Comparison of ENCODE assay signal across 23 cellular contexts in the genomic region with DNA sequence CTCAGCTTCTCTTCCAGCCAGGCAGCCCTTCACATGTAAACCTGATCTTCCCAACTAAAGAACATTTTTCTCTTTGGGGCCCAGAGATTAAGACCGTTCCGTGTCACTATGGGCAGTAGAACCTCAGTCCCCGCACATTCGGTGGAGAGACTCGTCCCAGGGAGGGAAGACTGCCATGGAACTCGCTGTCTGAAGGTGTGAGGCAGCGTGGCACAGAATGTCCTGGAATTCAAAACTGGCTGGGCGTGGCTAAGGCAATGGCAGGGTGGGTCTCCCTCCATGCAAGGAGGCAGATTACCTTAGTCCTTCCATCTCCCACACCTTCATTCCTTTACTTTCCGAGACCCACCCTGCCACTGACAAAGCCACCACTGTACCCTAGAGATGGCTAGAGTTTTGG. TPM values are rescaled to one million over a fixed set of nuclear protein-coding genes. Genes with fewer than 3 reads are reported as not detected.
DNase-seq lines count a peak whose midpoint lies in the region; ATAC-seq and TF ChIP-seq lines count a peak whose summit lies in the region.
"Had no signal": no experiment of that assay in that cellular context is flagged by ENCODE, and none has a peak within 500 bp of the region (broad histone marks: within the 10 kb centered on the region; RNA-seq: fewer than 3 reads in every experiment).

No MANE protein-coding gene starts in this region.

- BruUV-seq in PC-3 (replicated peaks; lab: Mats Ljungman, UMichigan): no TSS peak

- H3K9me3 Mint-ChIP-seq in WTC11: no peaks in the 10 kb centered on the region
- H3K9me3 Mint-ChIP-seq: CD8-positive, alpha-beta T cell had no signal

- peak overlapping the region; percentile 21 for H3K27ac Mint-ChIP-seq in WTC11
- H3K27ac Mint-ChIP-seq: CD8-positive, alpha-beta T cell had no signal

- H3K4me1 Mint-ChIP-seq in WTC11: no peaks in the 10 kb centered on the region

- peaks cover 20% of the 10 kb centered on the region; the same call in 1 of the 2 replicates for H3K36me3 Mint-ChIP-seq in WTC11
- H3K36me3 Mint-ChIP-seq: CD8-positive, alpha-beta T cell had no signal

- TF ChIP-seq POLR2A in esophagus squamous epithelium (IDR thresholded peaks at IDR 0.05): no peak

- CTCF ChIA-PET in PC-3 (lab: Charles Lee): no interaction called here
- CTCF ChIA-PET in WTC11 (lab: Charles Lee): interaction anchor here (0.5 to 1.2 kb wide), 6 partner anchors 20 to 58 kb away, joined by 3 to 5 read pairs (median 4); no protein-coding TSS in a partner anchor

- H3F3A ChIP-seq in PC-3 (ENCODE audit: low read length, unreplicated experiment): no peaks in the 10 kb centered on the region
- H3F3A ChIP-seq in smooth muscle cell (ENCODE audit: low read depth): peaks cover 13% of the 10 kb centered on the region

- H3K27ac ChIP-seq in PC-3 (ENCODE audit: low read length) (no peak overlapping the region; the same call in 1 of the 2 replicates), esophagus squamous epithelium (peak overlapping the region; percentile 72 to 85 (median 80)), smooth muscle cell (ENCODE audit: low read depth) (peak overlapping the region; percentile 79)
- H3K27ac ChIP-seq: SJCRH30 had no signal

- H3K4me1 ChIP-seq in PC-3 (ENCODE audit: insufficient read depth, low read length) (peaks cover 43% of the 10 kb centered on the region), esophagus squamous epithelium (peaks cover 4 to 58% (median 23%) of the 10 kb centered on the region in 3 donors), smooth muscle cell (ENCODE audit: low read depth) (peaks cover 8% of the 10 kb centered on the region)
- H3K4me1 ChIP-seq: SJCRH30 had no signal

- H3K9ac ChIP-seq in PC-3 (ENCODE audit: low read length): no peak overlapping the region
- H3K9ac ChIP-seq in smooth muscle cell (ENCODE audit: low read depth): peak overlapping the region; percentile 22

- H3K27me3 ChIP-seq in PC-3 (ENCODE audit: low read length): no peaks in the 10 kb centered on the region
- H3K27me3 ChIP-seq in esophagus squamous epithelium: no peaks in the 10 kb centered on the region
- no peaks in the 10 kb centered on the region for H3K27me3 ChIP-seq in smooth muscle cell (ENCODE audit: low read depth)
- H3K27me3 ChIP-seq: SJCRH30 had no signal

- H3K36me3 ChIP-seq in PC-3 (ENCODE audit: low read depth, low read length) (no peaks in the 10 kb centered on the region), esophagus squamous epithelium (no peaks in the 10 kb centered on the region), smooth muscle cell (ENCODE audit: low read depth) (no peaks in the 10 kb centered on the region)
- H3K36me3 ChIP-seq: SJCRH30 had no signal

- H3K4me3 Mint-ChIP-seq in WTC11: no peak overlapping the region
- H3K4me3 Mint-ChIP-seq: CD8-positive, alpha-beta T cell had no signal

- H3K79me2 ChIP-seq in PC-3 (ENCODE audit: low read length): no peaks in the 10 kb centered on the region
- no peaks in the 10 kb centered on the region for H3K79me2 ChIP-seq in smooth muscle cell (ENCODE audit: low read depth)

- no peaks in the 10 kb centered on the region for H4K20me1 ChIP-seq in PC-3 (ENCODE audit: low read length)
- H4K20me1 ChIP-seq in smooth muscle cell (ENCODE audit: low read depth): no peaks in the 10 kb centered on the region

- TF ChIP-seq CTCF in PC-3 (conservative IDR thresholded peaks at IDR 0.05; ENCODE audit: low read depth, low read length) (no peak), WTC11 (IDR thresholded peaks at IDR 0.05) (no peak), esophagus squamous epithelium (IDR thresholded peaks at IDR 0.05) (no peak), smooth muscle cell (IDR thresholded peaks at IDR 0.05; ENCODE audit: borderline replicate concordance, insufficient read depth, poor library complexity, severe bottlenecking) (no peak)

- H3K4me2 ChIP-seq in PC-3 (ENCODE audit: low read length) (peak overlapping the region; percentile 52; the same call in 1 of the 2 replicates), smooth muscle cell (no peak overlapping the region)

- intact Hi-C loops in PC-3 (cut with micrococcal nuclease): loop anchor here (1.0 kb wide), 1 partner anchor 58 kb away; a partner anchor contains a TSS
- intact Hi-C loops in esophagus squamous epithelium (cut with DNase I): no loop called here

- 62 to 77% methylated on average over 8 to 9 of the region's 9 CpGs for WGBS in esophagus squamous epithelium, 2 donors
- 94% methylated on average over 9 of the region's 9 CpGs for WGBS in smooth muscle cell (ENCODE audit: low lambda C conversion rate)

- ATAC-seq in PC-3 (no peak), WTC11 (no peak), HG03045 (IDR thresholded peaks at IDR 0.05; ENCODE audit: unreplicated experiment) (no peak)
- ATAC-seq: CD8-positive, alpha-beta T cell; Right ventricle myocardium inferior; SK-N-SH treated with all-trans-retinoic acid at 6 μM for 48 hours had no signal

- no peak overlapping the region for H2AFZ ChIP-seq in PC-3 (ENCODE audit: low read length)
- no peak overlapping the region for H2AFZ ChIP-seq in smooth muscle cell (ENCODE audit: low read depth)

- DNase-seq in PC-3 (no peak), WTC11 (ENCODE audit: low spot score) (no peak), esophagus squamous epithelium (lab: John Stamatoyannopoulos, UW) (no peak), smooth muscle cell (lab: John Stamatoyannopoulos, UW; ENCODE audit: unreplicated experiment) (no peak), NCI-H2171 treated with DMSO at 0.1 percent for 48 hours (lab: John Stamatoyannopoulos, UW) (no peak), CD1c-positive myeloid dendritic cell (ENCODE audit: extremely low spot score) (no peak), T1000 (lab: John Stamatoyannopoulos, UW) (no peak)
- DNase-seq: C1 segment of cervical spinal cord; Calu3; CD8-positive, alpha-beta T cell; DMS153; Karpas-422; NCI-H1092 treated with DMSO at 0.1 percent for 48 hours; NCI-H1436; NCI-H187 treated with DMSO at 0.1 percent for 48 hours; NCI-H2107; NCI-H446 treated with DMSO at 0.1 percent for 48 hours; NCI-H526; NCI-H82; SJCRH30 had no signal

- H3K27me3 Mint-ChIP-seq in WTC11 (ENCODE audit: low read depth): no peaks in the 10 kb centered on the region

- POLR2A ChIA-PET in PC-3 (lab: Charles Lee; ENCODE audit: unreplicated experiment) (no interaction called here), WTC11 (lab: Charles Lee) (no interaction called here)

- H3K4me3 ChIP-seq in PC-3 (ENCODE audit: low read length) (no peak overlapping the region), esophagus squamous epithelium (no peak overlapping the region), smooth muscle cell (no peak overlapping the region)
- H3K4me3 ChIP-seq: SJCRH30 had no signal

- no peaks in the 10 kb centered on the region for H3K9me2 ChIP-seq in PC-3 (replicated peaks; ENCODE audit: low read length)

- H3K9me3 ChIP-seq in PC-3 (ENCODE audit: low read length): no peaks in the 10 kb centered on the region
- no peaks in the 10 kb centered on the region for H3K9me3 ChIP-seq in esophagus squamous epithelium
- no peaks in the 10 kb centered on the region for H3K9me3 ChIP-seq in smooth muscle cell (replicated peaks; ENCODE audit: low read depth)
- H3K9me3 ChIP-seq: SJCRH30 had no signal

TF ChIP-seq in WTC11, 78 proteins besides CTCF, POLR2A, EP300 and RAD21 (continues in another document):
- no peak for TF ChIP-seq NFATC4 (CRISPR knock-in tag; IDR thresholded peaks at IDR 0.05)
- TF ChIP-seq, protein P1, sequence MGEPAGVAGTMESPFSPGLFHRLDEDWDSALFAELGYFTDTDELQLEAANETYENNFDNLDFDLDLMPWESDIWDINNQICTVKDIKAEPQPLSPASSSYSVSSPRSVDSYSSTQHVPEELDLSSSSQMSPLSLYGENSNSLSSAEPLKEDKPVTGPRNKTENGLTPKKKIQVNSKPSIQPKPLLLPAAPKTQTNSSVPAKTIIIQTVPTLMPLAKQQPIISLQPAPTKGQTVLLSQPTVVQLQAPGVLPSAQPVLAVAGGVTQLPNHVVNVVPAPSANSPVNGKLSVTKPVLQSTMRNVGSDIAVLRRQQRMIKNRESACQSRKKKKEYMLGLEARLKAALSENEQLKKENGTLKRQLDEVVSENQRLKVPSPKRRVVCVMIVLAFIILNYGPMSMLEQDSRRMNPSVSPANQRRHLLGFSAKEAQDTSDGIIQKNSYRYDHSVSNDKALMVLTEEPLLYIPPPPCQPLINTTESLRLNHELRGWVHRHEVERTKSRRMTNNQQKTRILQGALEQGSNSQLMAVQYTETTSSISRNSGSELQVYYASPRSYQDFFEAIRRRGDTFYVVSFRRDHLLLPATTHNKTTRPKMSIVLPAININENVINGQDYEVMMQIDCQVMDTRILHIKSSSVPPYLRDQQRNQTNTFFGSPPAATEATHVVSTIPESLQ (CRISPR knock-in tag; IDR thresholded peaks at IDR 0.05): no peak
- no peak for TF ChIP-seq NFYB (CRISPR knock-in tag; conservative IDR thresholded peaks at IDR 0.05; ENCODE audit: low read depth)
- TF ChIP-seq ZNF396 (CRISPR knock-in tag; IDR thresholded peaks at IDR 0.05; ENCODE audit: borderline replicate concordance): no peak
- TF ChIP-seq, protein P2, sequence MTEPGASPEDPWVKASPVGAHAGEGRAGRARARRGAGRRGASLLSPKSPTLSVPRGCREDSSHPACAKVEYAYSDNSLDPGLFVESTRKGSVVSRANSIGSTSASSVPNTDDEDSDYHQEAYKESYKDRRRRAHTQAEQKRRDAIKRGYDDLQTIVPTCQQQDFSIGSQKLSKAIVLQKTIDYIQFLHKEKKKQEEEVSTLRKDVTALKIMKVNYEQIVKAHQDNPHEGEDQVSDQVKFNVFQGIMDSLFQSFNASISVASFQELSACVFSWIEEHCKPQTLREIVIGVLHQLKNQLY (CRISPR knock-in tag; IDR thresholded peaks at IDR 0.05): no peak
- no peak for TF ChIP-seq NR3C1 (CRISPR knock-in tag; conservative IDR thresholded peaks at IDR 0.05; ENCODE audit: low read depth)
- TF ChIP-seq FOXJ3 (CRISPR knock-in tag; IDR thresholded peaks at IDR 0.05; ENCODE audit: borderline replicate concordance): no peak
- TF ChIP-seq, protein P3, sequence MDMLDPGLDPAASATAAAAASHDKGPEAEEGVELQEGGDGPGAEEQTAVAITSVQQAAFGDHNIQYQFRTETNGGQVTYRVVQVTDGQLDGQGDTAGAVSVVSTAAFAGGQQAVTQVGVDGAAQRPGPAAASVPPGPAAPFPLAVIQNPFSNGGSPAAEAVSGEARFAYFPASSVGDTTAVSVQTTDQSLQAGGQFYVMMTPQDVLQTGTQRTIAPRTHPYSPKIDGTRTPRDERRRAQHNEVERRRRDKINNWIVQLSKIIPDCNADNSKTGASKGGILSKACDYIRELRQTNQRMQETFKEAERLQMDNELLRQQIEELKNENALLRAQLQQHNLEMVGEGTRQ (CRISPR knock-in tag; IDR thresholded peaks at IDR 0.05): no peak
- TF ChIP-seq NFE2L1 (CRISPR knock-in tag; IDR thresholded peaks at IDR 0.05): no peak

RNA-seq across cellular contexts. Expression of a gene that starts 57.4 kb away (rescaled TPM):
- total RNA-seq in PC-3 (2014; rRNA removed): 16.8 and 29.4 TPM in 2 replicates
- total RNA-seq in WTC11 (2021): 22.5 to 25.2 TPM (median 22.5 TPM) in 3 replicates
- total RNA-seq in esophagus squamous epithelium: 10 to 100 TPM in 1 of 4 donors, 1 to 10 TPM in 3; 7.8 to 12.0 (median 8.5) TPM
- 12.7 and 14.5 TPM in 2 replicates for total RNA-seq in smooth muscle cell
- 8.0 and 10.0 TPM in 2 replicates for polyA plus RNA-seq in smooth muscle cell
